15 cellular contexts compared by ENCODE assay signal in the genomic region with DNA sequence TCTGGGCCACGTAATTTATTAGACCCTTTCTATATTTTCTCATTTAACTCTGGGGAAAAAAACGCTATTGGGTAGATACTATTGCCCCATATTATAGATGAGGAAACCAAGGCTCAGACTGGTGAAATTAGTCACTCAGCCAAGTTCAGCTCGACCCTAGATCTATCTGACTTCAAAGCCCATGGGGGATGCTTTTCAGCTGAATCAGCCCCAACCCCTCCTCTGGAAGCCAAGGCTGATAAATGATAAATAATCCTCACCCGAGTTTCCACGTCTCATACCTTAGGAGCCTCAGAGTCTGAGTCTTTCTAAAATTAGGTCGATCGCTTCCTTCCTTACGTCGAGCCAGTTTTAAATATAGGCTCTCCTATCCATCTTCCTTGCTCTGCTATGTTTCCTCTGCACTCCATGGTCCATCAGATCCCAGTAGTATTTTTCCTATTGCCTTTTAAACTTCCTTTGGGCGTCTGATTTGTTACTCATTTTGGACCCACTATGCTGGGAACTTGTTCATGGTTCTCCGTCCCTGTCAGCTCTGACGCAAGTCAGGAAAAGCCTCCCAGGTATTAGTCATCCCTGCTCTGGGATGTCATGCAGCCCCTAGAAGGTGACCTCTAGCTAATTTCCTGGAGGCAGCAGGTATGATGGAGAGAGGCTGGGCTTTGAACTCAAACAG.
DNase-seq lines count a peak whose midpoint lies in the region; ATAC-seq and TF ChIP-seq lines count a peak whose summit lies in the region.
"Had no signal": no experiment of that assay in that cellular context is flagged by ENCODE, and none has a peak within 500 bp of the region (broad histone marks: within the 10 kb centered on the region; RNA-seq: fewer than 3 reads in every experiment).

No MANE protein-coding gene starts in this region.

- DNase-seq in Calu3 (peak; percentile 29), PC-9 (peak in 1 of 2 experiments; percentile 73), dermis microvascular lymphatic vessel endothelial cell (ENCODE audit: low read depth in 2 of 2) (peak; percentile 50 to 86), right lobe of liver (no peak), GM13976 (ENCODE audit: low spot score) (no peak), NCI-H524 (lab: John Stamatoyannopoulos, UW) (no peak), testis (no peak), WERI-Rb-1 (no peak)
- DNase-seq: activated gamma-delta T cell; C1 segment of cervical spinal cord; NCI-H1436 treated with DMSO at 0.1 percent for 48 hours; NCI-H524 treated with DMSO at 0.1 percent for 48 hours; psoas muscle; stimulated activated naive CD8-positive, alpha-beta T cell treated with anti-CD3 and anti-CD28 coated beads, Interleukin-15, Interleukin-2, amounts not matched to agents 100 U/mL and 50 U/mL, for 24 hours had no signal

- H3K9me2 ChIP-seq in PC-9 (ENCODE audit: insufficient read depth), result no peaks in the 10 kb centered on the region

- no peaks in the 10 kb centered on the region for H3K36me3 ChIP-seq in PC-9 (ENCODE audit: low read depth)
- no peaks in the 10 kb centered on the region for H3K36me3 ChIP-seq in right lobe of liver
- H3K36me3 ChIP-seq in testis (ENCODE audit: low read depth, missing control alignments), result no peaks in the 10 kb centered on the region
- H3K36me3 ChIP-seq in WERI-Rb-1, result no peaks in the 10 kb centered on the region

- H3K9me3 ChIP-seq in PC-9 (ENCODE audit: insufficient read depth, low read depth) (0 out of 2 replicates have a peak, but pooled peaks cover 3% of the 10 kb centered on the region), right lobe of liver (no peaks in the 10 kb centered on the region), testis (no peaks in the 10 kb centered on the region), WERI-Rb-1 (ENCODE audit: severe bottlenecking) (no peaks in the 10 kb centered on the region)
- H3K9me3 ChIP-seq: psoas muscle had no signal

- H3F3A ChIP-seq in PC-9 (ENCODE audit: insufficient read depth, low read depth), result peaks cover 14% of the 10 kb centered on the region; the same call in 1 of the 2 replicates

- in situ Hi-C loops in GM13976 (cut with MboI; ENCODE audit: low sequenced_read_pairs, unreplicated experiment), result no loop called here

- intact Hi-C loops in Calu3 (cut with micrococcal nuclease; ENCODE audit: unreplicated experiment) (no loop called here), PC-9 (cut with micrococcal nuclease; ENCODE audit: unreplicated experiment) (no loop called here), right lobe of liver (cut with DNase I) (no loop called here), testis (cut with DNase I; ENCODE audit: low total_unique reads) (no loop called here)

- peak in 3 of 4 donors; percentile 24 to 65 (median 28) for ATAC-seq in right lobe of liver
- ATAC-seq: Panc1; stimulated activated naive CD8-positive, alpha-beta T cell treated with anti-CD3 and anti-CD28 coated beads, Interleukin-15, Interleukin-2, amounts not matched to agents 100 U/mL and 50 U/mL, for 24 hours had no signal

- H3K4me3 ChIP-seq in PC-9, result no peak overlapping the region
- peak overlapping the region in 1 of 3 donors; percentile 8 for H3K4me3 ChIP-seq in right lobe of liver
- no peak overlapping the region for H3K4me3 ChIP-seq in testis
- no peak overlapping the region for H3K4me3 ChIP-seq in WERI-Rb-1 (ENCODE audit: low read depth, low read length)
- H3K4me3 ChIP-seq: psoas muscle had no signal

- WGBS in right lobe of liver (ENCODE audit: insufficient coverage, low coverage, low lambda C conversion rate, missing lambda C conversion rate), result 65% methylated on average over 12 of the region's 12 CpGs
- 80 to 87% methylated on average over 12 of the region's 12 CpGs for WGBS in testis, 2 donors

- H3K27ac ChIP-seq in PC-9 (peak overlapping the region; percentile 40), right lobe of liver (peak overlapping the region in 2 of 3 donors; percentile 5 to 65), testis (no peak overlapping the region), WERI-Rb-1 (no peak overlapping the region)
- H3K27ac ChIP-seq: psoas muscle had no signal

- H3K4me1 Mint-ChIP-seq in Calu3 (ENCODE audit: low read depth, unreplicated experiment), result peaks cover 14% of the 10 kb centered on the region

- CTCF ChIA-PET in Calu3 (lab: Charles Lee), result interaction anchor here (0.7 kb wide), 1 partner anchor 115 kb away, joined by 3 read pairs; no protein-coding TSS in a partner anchor
- CTCF ChIA-PET in PC-9 (lab: Charles Lee), result interaction anchor here (0.6 to 1.1 kb wide), 3 partner anchors 119 to 978 kb away, joined by 3 to 8 read pairs (median 3); no protein-coding TSS in a partner anchor

- no peaks in the 10 kb centered on the region for H3K79me2 ChIP-seq in PC-9 (ENCODE audit: low read depth)

- no peaks in the 10 kb centered on the region for H4K20me1 ChIP-seq in PC-9 (ENCODE audit: insufficient read depth)

- no TSS peak for BruUV-seq in Calu3 (replicated peaks; lab: Mats Ljungman, UMichigan)
- BruUV-seq in PC-9 (replicated peaks; lab: Mats Ljungman, UMichigan), result no TSS peak

- peak overlapping the region; percentile 40 for H3K4me2 ChIP-seq in PC-9

- H3K27ac Mint-ChIP-seq in Calu3 (ENCODE audit: unreplicated experiment), result peak overlapping the region; percentile 30

- no peaks in the 10 kb centered on the region for H3K36me3 Mint-ChIP-seq in Calu3 (ENCODE audit: insufficient read depth, unreplicated experiment)

- no peaks in the 10 kb centered on the region for H3K27me3 Mint-ChIP-seq in Calu3 (ENCODE audit: unreplicated experiment)

- H3K4me3 Mint-ChIP-seq in Calu3 (ENCODE audit: low read depth, unreplicated experiment), result no peak overlapping the region

- no peak for TF ChIP-seq POLR2A in right lobe of liver (IDR thresholded peaks at IDR 0.05)
- TF ChIP-seq POLR2A in testis (IDR thresholded peaks at IDR 0.05), result no peak

- H3K9me3 Mint-ChIP-seq in Calu3 (ENCODE audit: low read depth, unreplicated experiment), result no peaks in the 10 kb centered on the region

- peaks cover 21% of the 10 kb centered on the region for H3K4me1 ChIP-seq in PC-9 (replicated peaks; ENCODE audit: insufficient read depth)
- H3K4me1 ChIP-seq in right lobe of liver, result peaks cover 0 to 32% (median 14%) of the 10 kb centered on the region in 4 donors
- H3K4me1 ChIP-seq in testis, result peaks cover 5% of the 10 kb centered on the region

- POLR2A ChIA-PET in PC-9 (lab: Charles Lee; ENCODE audit: unreplicated experiment), result interaction anchor here (0.5 to 0.6 kb wide), 4 partner anchors 61 to 1211 kb away, joined by 3 to 18 read pairs (median 6); a partner anchor contains a TSS

- TF ChIP-seq CTCF in Calu3 (IDR thresholded peaks at IDR 0.05; ENCODE audit: unreplicated experiment) (no peak), PC-9 (conservative IDR thresholded peaks at IDR 0.05) (no peak), right lobe of liver (IDR thresholded peaks at IDR 0.05) (no peak), GM13976 (IDR thresholded peaks at IDR 0.05; ENCODE audit: borderline replicate concordance, control extremely low read depth, extremely low read depth, insufficient read depth, missing control alignments) (no peak), testis (IDR thresholded peaks at IDR 0.05) (no peak), WERI-Rb-1 (IDR thresholded peaks at IDR 0.05; ENCODE audit: low read depth, low read length) (no peak)

- no peak overlapping the region for H2AFZ ChIP-seq in PC-9

- no peaks in the 10 kb centered on the region for H3K27me3 ChIP-seq in PC-9 (ENCODE audit: insufficient read depth, low read depth)
- no peaks in the 10 kb centered on the region for H3K27me3 ChIP-seq in right lobe of liver
- H3K27me3 ChIP-seq in testis, result no peaks in the 10 kb centered on the region
- no peaks in the 10 kb centered on the region for H3K27me3 ChIP-seq in WERI-Rb-1 (ENCODE audit: insufficient read depth, low read depth, severe bottlenecking)

Comparison
In these comparisons a context has a peak if more than half of its experiments do, and no peak if none do; other contexts are left out.
1. DNase-seq: peak in Calu3 (single experiment) and dermis microvascular lymphatic vessel endothelial cell (2 of 2); none in right lobe of liver (0 of 3), GM13976 (single experiment), NCI-H524 (0 of 2), testis (single experiment) and WERI-Rb-1 (single experiment).
2. H3K27ac ChIP-seq: peak in PC-9 (single experiment) and right lobe of liver (2 of 3); none in testis (0 of 2) and WERI-Rb-1 (single experiment).